ENCODE assay signal across 24 cellular contexts in the genomic region with DNA sequence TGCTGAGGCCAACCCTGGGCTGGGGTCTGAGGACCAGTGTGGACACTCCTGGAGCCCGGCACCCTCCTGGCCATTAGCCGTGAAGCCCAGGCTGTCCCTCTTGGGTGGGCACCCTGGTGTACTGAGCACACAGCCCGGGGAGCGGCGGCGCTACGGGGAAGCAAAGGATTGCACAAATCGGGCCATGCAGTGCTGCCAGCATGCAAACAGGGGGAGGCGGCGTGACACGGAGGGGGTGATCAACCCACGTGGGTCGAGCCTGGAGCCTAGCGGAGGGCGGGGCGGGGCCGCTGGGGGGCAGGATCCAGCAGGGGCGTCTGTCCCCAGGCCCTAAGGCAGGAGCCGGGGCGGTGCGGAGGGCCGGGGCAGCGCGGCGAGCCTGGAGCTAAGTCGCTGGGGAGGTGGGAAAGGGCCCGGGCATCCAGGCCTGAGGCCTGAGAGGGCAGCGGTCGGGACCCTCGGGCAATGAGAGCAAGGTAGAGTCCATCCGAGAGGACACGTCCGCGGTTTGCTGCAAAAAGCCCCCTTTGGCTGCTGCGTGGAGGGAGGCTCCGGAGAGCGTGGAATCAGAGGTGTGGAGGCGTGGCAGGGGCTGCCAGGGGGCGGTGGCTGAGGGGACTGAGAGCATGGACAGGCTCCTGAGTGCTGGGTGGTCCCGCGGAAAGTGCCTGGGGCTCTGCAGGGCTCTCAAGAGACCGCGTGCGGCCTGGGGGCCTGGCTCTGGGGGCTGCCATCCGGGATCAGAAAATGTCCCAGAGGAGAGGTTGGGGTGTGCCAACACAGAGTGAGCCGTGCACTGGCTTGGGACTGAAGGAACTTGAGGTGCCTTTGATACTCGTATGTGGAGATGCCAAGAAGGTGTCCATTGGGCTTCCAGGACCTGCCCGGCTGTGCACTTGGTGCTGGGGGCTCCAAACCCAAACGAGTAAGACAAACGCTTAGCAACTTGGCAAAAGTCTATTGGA.
DNase-seq lines count a peak whose midpoint lies in the region; ATAC-seq and TF ChIP-seq lines count a peak whose summit lies in the region.
"Had no signal": no experiment of that assay in that cellular context is flagged by ENCODE, and none has a peak within 500 bp of the region (broad histone marks: within the 10 kb centered on the region; RNA-seq: fewer than 3 reads in every experiment).

No MANE protein-coding gene starts in this region.

- DNase-seq in GM13976 (ENCODE audit: low spot score) = peak; percentile 24
- DNase-seq in NCI-H524 treated with DMSO at 0.1 percent for 48 hours (lab: John Stamatoyannopoulos, UW) = peak; percentile 4
- DNase-seq in iPS DF 6.9 (ENCODE audit: low read depth, low spot score) = no peak
- DNase-seq in osteocyte (ENCODE audit: extremely low spot score, unreplicated experiment) = peak; percentile 83
- no peak for DNase-seq in activated T-helper 2 cell treated with anti-CD3 and anti-CD28 coated beads, Interferon-gamma antibody, Interleukin-2, Interleukin-4, amounts not matched to agents 10 μg/mL and 5 μg/mL and 100 μg/mL, durations not matched to agents 14 hours and 24 hours and 36 hours (ENCODE audit: low spot score)
- DNase-seq in uterus = no peak
- DNase-seq: activated CD4-positive, alpha-beta T cell treated with anti-CD3 and anti-CD28 coated beads, Interleukin-2, amount 50 U/mL, for 48 hours; activated CD8-positive, alpha-beta memory T cell treated with anti-CD3 and anti-CD28 coated beads, Interleukin-2, amount 50 U/mL, for 4 hours; C1 segment of cervical spinal cord; Caco-2; cortex of kidney; DND-41; KG1; NCI-H1436 treated with DMSO at 0.1 percent for 48 hours; stimulated activated CD4-positive, alpha-beta T cell treated with anti-CD3 and anti-CD28 coated beads, Interleukin-2, amount 100 ng/mL, for 48 hours; testis had no signal

- H3K36me3 ChIP-seq in iPS DF 6.9 (ENCODE audit: control insufficient read depth, insufficient read depth, low read length) = no peaks in the 10 kb centered on the region
- H3K36me3 ChIP-seq in uterus = no peaks in the 10 kb centered on the region
- H3K36me3 ChIP-seq: cardiac muscle cell had no signal

- no peaks in the 10 kb centered on the region for H3K36me3 Mint-ChIP-seq in osteocyte (ENCODE audit: unreplicated experiment)
- no peaks in the 10 kb centered on the region for H3K36me3 Mint-ChIP-seq in activated T-helper 2 cell treated with anti-CD3 and anti-CD28 coated beads, Interferon-gamma antibody, Interleukin-2, Interleukin-4, amounts not matched to agents 10 μg/mL and 5 μg/mL and 100 μg/mL, durations not matched to agents 14 hours and 24 hours and 36 hours (ENCODE audit: low read depth)
- H3K36me3 Mint-ChIP-seq: activated naive CD8-positive, alpha-beta T cell; stimulated activated effector memory CD8-positive, alpha-beta T cell treated with anti-CD3 and anti-CD28 coated beads, Interleukin-12 subunit alpha, Interleukin-12 subunit beta, amount 100 ng/mL, for 72 hours had no signal

- H3K27ac ChIP-seq in iPS DF 6.9 (ENCODE audit: low read length) = no peak overlapping the region
- no peak overlapping the region for H3K27ac ChIP-seq in uterus
- H3K27ac ChIP-seq: cardiac muscle cell, RWPE1, SK-N-MC, testis had no signal

- H3K27ac Mint-ChIP-seq in osteocyte (ENCODE audit: unreplicated experiment) = no peak overlapping the region
- no peak overlapping the region for H3K27ac Mint-ChIP-seq in activated T-helper 2 cell treated with anti-CD3 and anti-CD28 coated beads, Interferon-gamma antibody, Interleukin-2, Interleukin-4, amounts not matched to agents 10 μg/mL and 5 μg/mL and 100 μg/mL, durations not matched to agents 14 hours and 24 hours and 36 hours
- H3K27ac Mint-ChIP-seq: activated naive CD8-positive, alpha-beta T cell; activated T-helper 17 cell treated with anti-CD3 and anti-CD28 coated beads, Interleukin-2, amount 50 U/mL, for 72 hours; stimulated activated effector memory CD8-positive, alpha-beta T cell treated with anti-CD3 and anti-CD28 coated beads, Interleukin-12 subunit alpha, Interleukin-12 subunit beta, amount 100 ng/mL, for 72 hours; T-helper 2 cell treated with Interferon-gamma antibody and Interleukin-4, amounts not matched to agents 5 μg/mL and 100 μg/mL, for 36 hours had no signal

- H3K4me3 Mint-ChIP-seq in osteocyte (ENCODE audit: unreplicated experiment) = no peak overlapping the region
- no peak overlapping the region for H3K4me3 Mint-ChIP-seq in activated T-helper 2 cell treated with anti-CD3 and anti-CD28 coated beads, Interferon-gamma antibody, Interleukin-2, Interleukin-4, amounts not matched to agents 10 μg/mL and 5 μg/mL and 100 μg/mL, durations not matched to agents 14 hours and 24 hours and 36 hours (ENCODE audit: low read depth)
- H3K4me3 Mint-ChIP-seq: activated naive CD8-positive, alpha-beta T cell; activated T-helper 17 cell treated with anti-CD3 and anti-CD28 coated beads, Interleukin-2, amount 50 U/mL, for 72 hours; stimulated activated effector memory CD8-positive, alpha-beta T cell treated with anti-CD3 and anti-CD28 coated beads, Interleukin-12 subunit alpha, Interleukin-12 subunit beta, amount 100 ng/mL, for 72 hours; T-helper 2 cell treated with Interferon-gamma antibody and Interleukin-4, amounts not matched to agents 5 μg/mL and 100 μg/mL, for 36 hours had no signal

- H3K4me3 ChIP-seq in iPS DF 6.9 (ENCODE audit: low read length) (peak overlapping the region; percentile 1; the same call in 1 of the 2 replicates), uterus (no peak overlapping the region)
- H3K4me3 ChIP-seq: cardiac muscle cell, SK-N-MC had no signal

- no peaks in the 10 kb centered on the region for H3K4me1 Mint-ChIP-seq in osteocyte (ENCODE audit: unreplicated experiment)
- no peaks in the 10 kb centered on the region for H3K4me1 Mint-ChIP-seq in activated T-helper 2 cell treated with anti-CD3 and anti-CD28 coated beads, Interferon-gamma antibody, Interleukin-2, Interleukin-4, amounts not matched to agents 10 μg/mL and 5 μg/mL and 100 μg/mL, durations not matched to agents 14 hours and 24 hours and 36 hours (ENCODE audit: low read depth)
- H3K4me1 Mint-ChIP-seq: activated T-helper 17 cell treated with anti-CD3 and anti-CD28 coated beads, Interleukin-2, amount 50 U/mL, for 72 hours had no signal

- H3K9me3 ChIP-seq in iPS DF 6.9 (ENCODE audit: control insufficient read depth, insufficient read depth, low read length) = no peaks in the 10 kb centered on the region
- no peaks in the 10 kb centered on the region for H3K9me3 ChIP-seq in uterus
- H3K9me3 ChIP-seq: Caco-2, testis had no signal

- H3K27me3 ChIP-seq in iPS DF 6.9 (ENCODE audit: control insufficient read depth, insufficient read depth, low read length) (no peaks in the 10 kb centered on the region), uterus (no peaks in the 10 kb centered on the region)
- H3K27me3 ChIP-seq: testis had no signal

- TF ChIP-seq CTCF in GM13976 (IDR thresholded peaks at IDR 0.05; ENCODE audit: borderline replicate concordance, control extremely low read depth, extremely low read depth, insufficient read depth, missing control alignments) (no peak), osteocyte (IDR thresholded peaks at IDR 0.05) (no peak), uterus (IDR thresholded peaks at IDR 0.05) (no peak)

- H3K4me1 ChIP-seq in iPS DF 6.9 (ENCODE audit: control insufficient read depth, insufficient read depth, low read length) (peaks cover 2% of the 10 kb centered on the region; the same call in 1 of the 2 replicates), uterus (no peaks in the 10 kb centered on the region)
- H3K4me1 ChIP-seq: Caco-2 had no signal

- in situ Hi-C loops in GM13976 (cut with MboI; ENCODE audit: low sequenced_read_pairs, unreplicated experiment) = no loop called here

- no CpG with 5 or more reads among the region's 50 CpGs for WGBS in iPS DF 6.9 (ENCODE audit: insufficient coverage, insufficient read length)

- no peaks in the 10 kb centered on the region for H3K9me3 Mint-ChIP-seq in osteocyte (ENCODE audit: unreplicated experiment)
- no peaks in the 10 kb centered on the region for H3K9me3 Mint-ChIP-seq in activated T-helper 2 cell treated with anti-CD3 and anti-CD28 coated beads, Interferon-gamma antibody, Interleukin-2, Interleukin-4, amounts not matched to agents 10 μg/mL and 5 μg/mL and 100 μg/mL, durations not matched to agents 14 hours and 24 hours and 36 hours
- H3K9me3 Mint-ChIP-seq: activated T-helper 17 cell treated with anti-CD3 and anti-CD28 coated beads, Interleukin-2, amount 50 U/mL, for 72 hours; stimulated activated effector memory CD8-positive, alpha-beta T cell treated with anti-CD3 and anti-CD28 coated beads, Interleukin-12 subunit alpha, Interleukin-12 subunit beta, amount 100 ng/mL, for 72 hours; T-helper 2 cell treated with Interferon-gamma antibody and Interleukin-4, amounts not matched to agents 5 μg/mL and 100 μg/mL, for 36 hours had no signal

- peaks cover 18% of the 10 kb centered on the region for H3K27me3 Mint-ChIP-seq in osteocyte (ENCODE audit: unreplicated experiment)
- H3K27me3 Mint-ChIP-seq in activated T-helper 2 cell treated with anti-CD3 and anti-CD28 coated beads, Interferon-gamma antibody, Interleukin-2, Interleukin-4, amounts not matched to agents 10 μg/mL and 5 μg/mL and 100 μg/mL, durations not matched to agents 14 hours and 24 hours and 36 hours (ENCODE audit: low read depth) = peaks cover 35% of the 10 kb centered on the region

- no peak for TF ChIP-seq POLR2A in uterus (IDR thresholded peaks at IDR 0.05)

- ATAC-seq in HG02588 (IDR thresholded peaks at IDR 0.05; ENCODE audit: unreplicated experiment) = no peak
- ATAC-seq: activated T-helper 17 cell treated with anti-CD3 and anti-CD28 coated beads, Interleukin-2, amount 50 U/mL, for 72 hours; stimulated activated effector memory CD8-positive, alpha-beta T cell treated with anti-CD3 and anti-CD28 coated beads, Interleukin-12 subunit alpha, Interleukin-12 subunit beta, amount 100 ng/mL, for 72 hours had no signal

- intact Hi-C loops in activated T-helper 2 cell treated with anti-CD3 and anti-CD28 coated beads, Interferon-gamma antibody, Interleukin-2, Interleukin-4, amounts not matched to agents 10 μg/mL and 5 μg/mL and 100 μg/mL, durations not matched to agents 14 hours and 24 hours and 36 hours (cut with micrococcal nuclease) = no loop called here
- intact Hi-C loops in uterus (cut with DNase I; ENCODE audit: low total_unique reads) = no loop called here

Comparison
In these comparisons a context has a peak if more than half of its experiments do, and no peak if none do; other contexts are left out.
1. DNase-seq: peak in GM13976 (single experiment), NCI-H524 treated with DMSO at 0.1 percent for 48 hours (single experiment) and osteocyte (single experiment); none in iPS DF 6.9 (single experiment), activated T-helper 2 cell treated with anti-CD3 and anti-CD28 coated beads, Interferon-gamma antibody, Interleukin-2, Interleukin-4, amounts not matched to agents 10 μg/mL and 5 μg/mL and 100 μg/mL, durations not matched to agents 14 hours and 24 hours and 36 hours (single experiment) and uterus (0 of 2).